15 cellular contexts compared by ENCODE assay signal in genomic region chr15:35753486-35753885, GRCh38.
DNase-seq lines count a peak whose midpoint lies in the region; ATAC-seq and TF ChIP-seq lines count a peak whose summit lies in the region.
"Had no signal": no experiment of that assay in that cellular context is flagged by ENCODE, and none has a peak within 500 bp of the region (broad histone marks: within the 10 kb centered on the region; RNA-seq: fewer than 3 reads in every experiment).

No MANE protein-coding gene starts in this region.

- POLR2A ChIA-PET in SK-N-SH (lab: Yijun Ruan, JAX), result no interaction called here

- no peak for ATAC-seq in HG02840 (IDR thresholded peaks at IDR 0.05; ENCODE audit: low FRiP score, unreplicated experiment)
- ATAC-seq: activated CD4-positive, CD25-positive, alpha-beta regulatory T cell treated with anti-CD3 and anti-CD28 coated beads, Interleukin-2, amount 50 U/mL, for 24 hours; effector memory CD8-positive, alpha-beta T cell had no signal

- 92% methylated on average over 3 of the region's 3 CpGs for WGBS in SK-N-SH (ENCODE audit: low lambda C conversion rate)

- H3K36me3 ChIP-seq in SK-N-SH (replicated peaks in 1 of 2; ENCODE audit: control insufficient read depth in 1 of 2, insufficient read depth in 2 of 2, low read length in 1 of 2), result no peaks in the 10 kb centered on the region
- H3K36me3 ChIP-seq: stomach had no signal

- H3K4me3 ChIP-seq in SK-N-SH (ENCODE audit: low read depth in 2 of 2, low read length in 1 of 2), result no peak overlapping the region
- H3K4me3 ChIP-seq: lung, smooth muscle cell, stomach had no signal

- no peak overlapping the region for H3K9ac ChIP-seq in SK-N-SH

- H3K4me1 ChIP-seq in SK-N-SH (ENCODE audit: control insufficient read depth in 1 of 2, insufficient read depth in 2 of 2, low read depth in 1 of 2, low read length in 1 of 2), result peaks cover 0 to 19% of the 10 kb centered on the region in 2 experiments; a peak in 3 of 4 replicates

- H3K27ac ChIP-seq in SK-N-SH (ENCODE audit: low read depth in 2 of 2, low read length in 1 of 2), result no peak overlapping the region
- H3K27ac ChIP-seq: stomach had no signal

- H3K4me2 ChIP-seq in SK-N-SH, result no peak overlapping the region
- H3K4me2 ChIP-seq: smooth muscle cell had no signal

- 0 out of 4 replicates have a peak, but pooled peaks of 1 of the 2 experiments have one; percentile 8 for TF ChIP-seq EP300 in SK-N-SH (IDR thresholded peaks at IDR 0.05; ENCODE audit: borderline replicate concordance in 1 of 2, low read depth in 1 of 2, low read length in 1 of 2)

- no peaks in the 10 kb centered on the region for H3K9me2 ChIP-seq in SK-N-SH

- CTCF ChIA-PET in SK-N-SH (lab: Yijun Ruan, JAX), result interaction anchor here (0.9 to 4.1 kb wide), 3 partner anchors 9 to 723 kb away, joined by 3 to 21 read pairs (median 3); no protein-coding TSS in a partner anchor

- TF ChIP-seq CTCF in SK-N-SH (IDR thresholded peaks at IDR 0.05), result no peak

- H3K27me3 ChIP-seq in SK-N-SH (ENCODE audit: insufficient read depth), result no peaks in the 10 kb centered on the region
- H3K27me3 ChIP-seq: stomach had no signal

- no peaks in the 10 kb centered on the region for H3K79me2 ChIP-seq in SK-N-SH (ENCODE audit: insufficient read depth)

- no peaks in the 10 kb centered on the region for H3K9me3 ChIP-seq in SK-N-SH
- H3K9me3 ChIP-seq: stomach had no signal

- no peaks in the 10 kb centered on the region for H3F3A ChIP-seq in SK-N-SH (replicated peaks; ENCODE audit: insufficient read depth)

- H2AFZ ChIP-seq in SK-N-SH (ENCODE audit: low read depth), result no peak overlapping the region

- no peak for TF ChIP-seq RAD21 in SK-N-SH (IDR thresholded peaks at IDR 0.05; ENCODE audit: low read length)

- peak; percentile 28 for DNase-seq in GM04503 (ENCODE audit: low read depth)
- no peak for DNase-seq in SK-N-SH
- peak; percentile 44 for DNase-seq in fibroblast of peridontal ligament (ENCODE audit: extremely low read depth)
- DNase-seq in renal cortical epithelial cell (ENCODE audit: low read depth), result peak; percentile 49
- DNase-seq in central memory CD4-positive, alpha-beta T cell, result no peak
- no peak for DNase-seq in iPS-NIHi7 (ENCODE audit: extremely low spot score)
- no peak for DNase-seq in dedifferentiated amniotic fluid mesenchymal stem cell (ENCODE audit: extremely low spot score)
- DNase-seq: amygdala; effector memory CD8-positive, alpha-beta T cell; NCI-H2171; stomach had no signal

- no peaks in the 10 kb centered on the region for H4K20me1 ChIP-seq in SK-N-SH (ENCODE audit: insufficient read depth)

TF ChIP-seq in SK-N-SH, 30 proteins besides CTCF, POLR2A, EP300 and RAD21:
- TF ChIP-seq TCF12 (IDR thresholded peaks at IDR 0.05) (peak; percentile 5; the same call in 1 of the 2 replicates), MEF2A (IDR thresholded peaks at IDR 0.05; ENCODE audit: borderline replicate concordance, low read depth) (no peak), JUND (IDR thresholded peaks at IDR 0.05) (no peak), SIN3A (IDR thresholded peaks at IDR 0.05; ENCODE audit: borderline replicate concordance, low read depth, low read length) (no peak), GABPA (IDR thresholded peaks at IDR 0.05; ENCODE audit: low read depth) (no peak), USF1 (IDR thresholded peaks at IDR 0.05; ENCODE audit: borderline replicate concordance, low read depth) (no peak), NFIC (IDR thresholded peaks at IDR 0.05; ENCODE audit: borderline replicate concordance) (peak; percentile 36; the same call in 1 of the 2 replicates), MAX (IDR thresholded peaks at IDR 0.05; ENCODE audit: low read depth) (no peak), USF2 (IDR thresholded peaks at IDR 0.05; ENCODE audit: borderline replicate concordance, low read depth, low read length) (no peak), YY1 (IDR thresholded peaks at IDR 0.05; ENCODE audit: low read depth) (no peak), ZBTB33 (IDR thresholded peaks at IDR 0.05; ENCODE audit: borderline replicate concordance, low read depth) (no peak), RFX5 (IDR thresholded peaks at IDR 0.05; ENCODE audit: low read length) (no peak), PBX3 (IDR thresholded peaks at IDR 0.05) (0 out of 2 replicates have a peak, but pooled peaks have one; percentile 14), ELF1 (IDR thresholded peaks at IDR 0.05) (no peak)

Comparison
In these comparisons a context has a peak if more than half of its experiments do, and no peak if none do; other contexts are left out.
1. DNase-seq: peak in GM04503 (single experiment), fibroblast of peridontal ligament (single experiment) and renal cortical epithelial cell (single experiment); none in SK-N-SH (single experiment), central memory CD4-positive, alpha-beta T cell (single experiment), iPS-NIHi7 (single experiment) and dedifferentiated amniotic fluid mesenchymal stem cell (single experiment).